In the genomic region with DNA sequence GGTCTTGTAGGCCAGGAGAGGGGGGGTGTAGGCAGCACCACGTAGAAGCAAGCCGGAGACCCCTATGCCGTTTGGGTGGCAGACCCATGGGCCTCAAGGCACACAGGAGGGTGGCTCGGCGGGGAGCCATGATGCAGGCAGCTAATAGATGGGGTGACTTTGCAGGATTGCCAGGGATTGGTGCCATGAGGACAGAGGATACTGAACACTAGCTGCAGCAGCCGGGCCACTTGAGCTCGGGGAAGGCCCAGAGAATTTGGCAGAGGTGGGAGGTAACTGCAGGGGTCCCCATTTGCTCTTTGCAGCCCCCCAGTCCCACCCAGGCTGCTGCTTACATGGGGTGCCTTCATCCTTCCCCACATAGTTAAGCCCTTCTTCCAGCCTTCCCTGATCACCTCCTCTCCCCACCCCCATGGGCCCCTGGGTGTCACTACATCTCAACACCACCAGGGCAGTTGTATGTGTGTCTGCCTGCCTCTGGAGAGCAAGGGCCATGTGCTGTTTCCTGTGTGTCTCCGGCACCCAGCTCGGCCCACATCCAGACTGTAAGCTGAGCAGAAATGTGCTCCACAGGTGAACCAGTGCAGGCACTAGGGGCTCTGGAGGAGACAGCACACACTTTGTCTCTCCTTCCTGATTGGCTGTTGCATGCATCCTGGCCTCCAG, we compare ENCODE assay signal across 8 cellular contexts. TPM values are rescaled to one million over a fixed set of nuclear protein-coding genes. Genes with fewer than 3 reads are reported as not detected.
DNase-seq lines count a peak whose midpoint lies in the region; ATAC-seq, FAIRE-seq and TF ChIP-seq lines count a peak whose summit lies in the region.

No MANE protein-coding gene starts in this region.

- WGBS in H1 (ENCODE audit: extremely low coverage in 1 of 2, insufficient coverage in 1 of 2, insufficient read length in 1 of 2, insufficient replicate concordance in 2 of 2, low coverage in 1 of 2, low lambda C conversion rate in 2 of 2, missing lambda C conversion rate in 1 of 2), 2 experiments: 60% methylated on average over 9 of the region's 9 CpGs; no CpG with 5 or more reads in 1 of the 2 experiments
- WGBS in psoas muscle, 3 donors: 23 to 34% (median 26%) methylated on average over 9 of the region's 9 CpGs

- H3K27me3 ChIP-seq in NT2/D1 (ENCODE audit: insufficient read depth, insufficient read length) (no peaks in the 10 kb centered on the region), H1 (replicated peaks in 1 of 4; ENCODE audit: control insufficient read depth in 3 of 4, extremely low read depth in 1 of 4, insufficient read depth in 3 of 4, low read length in 3 of 4) (peaks cover 0 to 40% (median 13%) of the 10 kb centered on the region in 4 experiments; a peak in 6 of 7 replicates), psoas muscle (ENCODE audit: insufficient read depth in 3 of 3, low read length in 2 of 3) (no peaks in the 10 kb centered on the region), left lung (peaks cover 0 to 40% of the 10 kb centered on the region in 2 donors)

- no peak overlapping the region for H2BK5ac ChIP-seq in H1 (ENCODE audit: low read depth, low read length)

- no peak overlapping the region for H4K5ac ChIP-seq in H1 (ENCODE audit: insufficient read length, low read depth, low read length)

- no peak overlapping the region for H3K56ac ChIP-seq in H1 (replicated peaks; ENCODE audit: insufficient read length, low read depth, low read length)

- H3K23me2 ChIP-seq in H1 (ENCODE audit: low read depth, low read length): peaks cover 19% of the 10 kb centered on the region; the same call in 1 of the 2 replicates

- no peak for TF ChIP-seq POLR2A in H1 (IDR thresholded peaks at IDR 0.05; ENCODE audit: control extremely low read depth in 1 of 2, low read depth in 2 of 2, low read length in 2 of 2)
- TF ChIP-seq POLR2A in GM18505 (IDR thresholded peaks at IDR 0.05; ENCODE audit: borderline replicate concordance, extremely low read depth, insufficient read depth, insufficient read length): no peak

- no peak for TF ChIP-seq EP300 in H1 (IDR thresholded peaks at IDR 0.05; ENCODE audit: borderline replicate concordance in 1 of 2, low read depth in 2 of 2, low read length in 2 of 2)

- no peaks in the 10 kb centered on the region for H3K9me3 ChIP-seq in NT2/D1 (ENCODE audit: insufficient read depth, low read length)
- no peaks in the 10 kb centered on the region for H3K9me3 ChIP-seq in H1 (ENCODE audit: insufficient read depth in 2 of 2, low read depth in 1 of 2, low read length in 1 of 2)
- H3K9me3 ChIP-seq in psoas muscle: no peaks in the 10 kb centered on the region
- no peaks in the 10 kb centered on the region for H3K9me3 ChIP-seq in left lung

- no peak overlapping the region for H2BK120ac ChIP-seq in H1 (replicated peaks; ENCODE audit: low read depth, low read length)

- no peaks in the 10 kb centered on the region for H3K36me3 ChIP-seq in NT2/D1 (ENCODE audit: insufficient read depth, insufficient read length, low read length)
- no peaks in the 10 kb centered on the region for H3K36me3 ChIP-seq in H1 (ENCODE audit: control insufficient read depth in 2 of 4, insufficient read depth in 4 of 4, low read length in 3 of 4)
- H3K36me3 ChIP-seq in psoas muscle (ENCODE audit: insufficient read depth in 1 of 2, low read depth in 1 of 2): no peaks in the 10 kb centered on the region
- H3K36me3 ChIP-seq in left lung: no peaks in the 10 kb centered on the region

- no peak overlapping the region for H2AK5ac ChIP-seq in H1 (ENCODE audit: low read depth, low read length)

- peak overlapping the region; percentile 32 for H3K4me3 ChIP-seq in NT2/D1 (ENCODE audit: insufficient read length, low read depth)
- peak overlapping the region; percentile 58 to 75 (median 64); a peak in 6 of 8 replicates for H3K4me3 ChIP-seq in H1 (ENCODE audit: extremely low read depth in 1 of 4, insufficient read depth in 2 of 4, low read depth in 3 of 4, low read length in 4 of 4)
- H3K4me3 ChIP-seq in psoas muscle: peak overlapping the region; percentile 72
- no peak overlapping the region for H3K4me3 ChIP-seq in left lung

- H4K91ac ChIP-seq in H1 (replicated peaks; ENCODE audit: insufficient read length, low read length): no peak overlapping the region

- H3K4me1 ChIP-seq in NT2/D1 (ENCODE audit: insufficient read depth, insufficient read length) (peaks cover 35% of the 10 kb centered on the region), H1 (replicated peaks in 1 of 4; ENCODE audit: control insufficient read depth in 3 of 4, insufficient read depth in 4 of 4, low read length in 3 of 4) (peaks cover 17 to 32% (median 26%) of the 10 kb centered on the region in 4 experiments), psoas muscle (peaks cover 31% of the 10 kb centered on the region), left lung (peaks cover 24 to 49% of the 10 kb centered on the region in 2 donors)

- no peak overlapping the region; the same call in 1 of the 2 replicates for H2BK12ac ChIP-seq in H1 (ENCODE audit: low read depth, low read length)

- no peak for FAIRE-seq in H1 (lab: Jason Lieb, UNC)

- no peak overlapping the region for H3K4ac ChIP-seq in H1 (replicated peaks; ENCODE audit: insufficient read length, low read depth, low read length)

- POLR2A ChIA-PET in H1 (lab: Charles Lee; ENCODE audit: partially characterized antibody): interaction anchor here (0.7 to 3.5 kb wide), 13 partner anchors 9 to 288 kb away, joined by 3 to 9 read pairs (median 4); partner anchors contain the start of genes RASD1 and SREBF1

- H2BK20ac ChIP-seq in H1 (ENCODE audit: low read length): no peak overlapping the region

- H3K79me1 ChIP-seq in H1 (ENCODE audit: low read depth, low read length): no peaks in the 10 kb centered on the region

- H4K8ac ChIP-seq in H1 (ENCODE audit: extremely low read depth, insufficient read depth, low read length): no peak overlapping the region

- CTCF ChIA-PET in H1 (lab: Charles Lee; ENCODE audit: partially characterized antibody): interaction anchor here (0.5 to 7.5 kb wide), 21 partner anchors 8 to 254 kb away, joined by 3 to 48 read pairs (median 4); no protein-coding TSS in a partner anchor

- H4K20me1 ChIP-seq in H1 (replicated peaks in 1 of 2; ENCODE audit: control insufficient read depth in 1 of 2, insufficient read depth in 2 of 2, low read length in 2 of 2): peaks cover 0 to 1% of the 10 kb centered on the region in 2 experiments

- no peaks in the 10 kb centered on the region for H3K79me2 ChIP-seq in H1 (ENCODE audit: control insufficient read depth in 1 of 2, insufficient read depth in 2 of 2, low read length in 2 of 2)

- TF ChIP-seq RAD21 in H1 (IDR thresholded peaks at IDR 0.05 in 1 of 2, conservative IDR thresholded peaks at IDR 0.05 in 1 of 2; ENCODE audit: low read depth in 2 of 2, low read length in 2 of 2): peak in 1 of 2 experiments; percentile 30; a peak in 2 of 4 replicates

- DNase-seq in NCI-H146 (lab: John Stamatoyannopoulos, UW) (peak; percentile 12), NCI-H146 treated with DMSO at 0.1 percent for 48 hours (lab: John Stamatoyannopoulos, UW; ENCODE audit: unreplicated experiment) (no peak), NT2/D1 (ENCODE audit: low read depth, low spot score) (no peak), H1 (ENCODE audit: low read depth in 1 of 2, low spot score in 2 of 2) (no peak), psoas muscle (peak in 1 of 2 donors; percentile 27), GM10266 (ENCODE audit: extremely low spot score) (no peak), left lung (no peak)

- peak overlapping the region; percentile 68 to 90 for H3K4me2 ChIP-seq in H1 (ENCODE audit: insufficient read depth in 1 of 2, low read depth in 2 of 2, low read length in 2 of 2)

- H3K18ac ChIP-seq in H1 (ENCODE audit: extremely low read depth, low read length): no peak overlapping the region

- H3K14ac ChIP-seq in H1 (ENCODE audit: insufficient read length): no peak overlapping the region

- ATAC-seq in psoas muscle (peak; percentile 21 to 39 (median 29)), GM18505 (IDR thresholded peaks at IDR 0.05; ENCODE audit: unreplicated experiment) (no peak), left lung (no peak)

- H2AFZ ChIP-seq in H1 (ENCODE audit: low read length): no peak overlapping the region

- H3K9ac ChIP-seq in NT2/D1 (ENCODE audit: insufficient read length, low read depth): peak overlapping the region; percentile 76
- no peak overlapping the region; a peak in 1 of 7 replicates for H3K9ac ChIP-seq in H1 (replicated peaks in 1 of 4; ENCODE audit: extremely low read depth in 1 of 4, low read depth in 3 of 4, low read length in 3 of 4)

- no peak overlapping the region; the same call in 1 of the 2 replicates for H2BK15ac ChIP-seq in H1 (ENCODE audit: low read length)

- H3K23ac ChIP-seq in H1 (ENCODE audit: insufficient read length): no peak overlapping the region

- H3K27ac ChIP-seq in H1 (ENCODE audit: low read depth, low read length): no peak overlapping the region
- peak overlapping the region; percentile 88 for H3K27ac ChIP-seq in psoas muscle
- no peak overlapping the region for H3K27ac ChIP-seq in left lung

- TF ChIP-seq CTCF in H1 (IDR thresholded peaks at IDR 0.05; ENCODE audit: control extremely low read depth in 1 of 3, insufficient read depth in 1 of 3, low read depth in 1 of 3, low read length in 3 of 3) (peak in 2 of 3 experiments; percentile 30 to 36; a peak in 2 of 4 replicates), psoas muscle (IDR thresholded peaks at IDR 0.05) (peak; percentile 36), GM10266 (IDR thresholded peaks at IDR 0.05; ENCODE audit: control insufficient read depth, insufficient read depth, low read depth, missing control alignments) (no peak), left lung (IDR thresholded peaks at IDR 0.05) (no peak)

- intact Hi-C loops in psoas muscle (cut with DNase I): no loop called here
- intact Hi-C loops in left lung (cut with DNase I): no loop called here

TF ChIP-seq in H1, 55 proteins besides CTCF, POLR2A, EP300 and RAD21:
- no peak for TF ChIP-seq CBX5 (IDR thresholded peaks at IDR 0.05; ENCODE audit: low read depth, low read length)
- 0 out of 2 replicates have a peak, but pooled peaks have one; percentile 23 for TF ChIP-seq MAX (IDR thresholded peaks at IDR 0.05)

RNA-seq across cellular contexts. Expression of gene SREBF1, which starts 52.1 kb away (rescaled TPM):
- total RNA-seq in H1 (2021; fragmentation: NEBNext Ultra II Directional; extraction: Animal tissue kit (Norgen Biotek cat#: 25700)): 69.9 and 70.8 TPM in 2 replicates
- polyA plus RNA-seq in H1 (2011; rRNA removed): 28.6 and 64.6 TPM in 2 replicates
- polyA plus RNA-seq in H1 (2011; cell fraction: cytosol; rRNA removed): 34.1 TPM
- polyA plus RNA-seq in H1 (2011; cell fraction: nucleus; rRNA removed): 270 TPM
- 45.2 to 64.7 TPM (median 53.7 TPM) in 4 replicates for polyA plus RNA-seq in H1 (2012, experiment 1 of 2)
- polyA plus RNA-seq in H1 (2012, experiment 2 of 2): 36.4 TPM
- 88.4 TPM for polyA plus RNA-seq in H1 (2013, experiment 1 of 2)
- 76.5 TPM for polyA plus RNA-seq in H1 (2013, experiment 2 of 2)
- 21.0 and 35.5 TPM in 2 replicates for polyA minus RNA-seq in H1 (2011; rRNA and poly(A)+ RNA removed)
- polyA minus RNA-seq in H1 (2011; cell fraction: cytosol; rRNA and poly(A)+ RNA removed): 60.1 TPM
- 90.1 TPM for polyA minus RNA-seq in H1 (2011; cell fraction: nucleus; rRNA and poly(A)+ RNA removed)
- 10 to 100 TPM; 16.1 to 43.0 (median 31.1) TPM for total RNA-seq in psoas muscle
- polyA plus RNA-seq in psoas muscle: 10 to 100 TPM in 2 of 3 donors, 1 to 10 TPM in 1; 6.2 to 19.2 (median 17.7) TPM
- total RNA-seq in left lung: 100 to 1,000 TPM; 112 to 122 TPM

Comparison
In these comparisons a context has a peak if more than half of its experiments do, and no peak if none do; other contexts are left out.
1. H3K4me3 ChIP-seq: peak in NT2/D1 (single experiment), H1 (4 of 4) and psoas muscle (single experiment); none in left lung (0 of 2).
2. CTCF ChIP-seq: peak in H1 (2 of 3) and psoas muscle (single experiment); none in GM10266 (single experiment) and left lung (0 of 2).
3. ATAC-seq: peak in psoas muscle (4 of 4); none in GM18505 (single experiment) and left lung (single experiment).